8 cellular contexts compared by ENCODE assay signal in the genomic region with DNA sequence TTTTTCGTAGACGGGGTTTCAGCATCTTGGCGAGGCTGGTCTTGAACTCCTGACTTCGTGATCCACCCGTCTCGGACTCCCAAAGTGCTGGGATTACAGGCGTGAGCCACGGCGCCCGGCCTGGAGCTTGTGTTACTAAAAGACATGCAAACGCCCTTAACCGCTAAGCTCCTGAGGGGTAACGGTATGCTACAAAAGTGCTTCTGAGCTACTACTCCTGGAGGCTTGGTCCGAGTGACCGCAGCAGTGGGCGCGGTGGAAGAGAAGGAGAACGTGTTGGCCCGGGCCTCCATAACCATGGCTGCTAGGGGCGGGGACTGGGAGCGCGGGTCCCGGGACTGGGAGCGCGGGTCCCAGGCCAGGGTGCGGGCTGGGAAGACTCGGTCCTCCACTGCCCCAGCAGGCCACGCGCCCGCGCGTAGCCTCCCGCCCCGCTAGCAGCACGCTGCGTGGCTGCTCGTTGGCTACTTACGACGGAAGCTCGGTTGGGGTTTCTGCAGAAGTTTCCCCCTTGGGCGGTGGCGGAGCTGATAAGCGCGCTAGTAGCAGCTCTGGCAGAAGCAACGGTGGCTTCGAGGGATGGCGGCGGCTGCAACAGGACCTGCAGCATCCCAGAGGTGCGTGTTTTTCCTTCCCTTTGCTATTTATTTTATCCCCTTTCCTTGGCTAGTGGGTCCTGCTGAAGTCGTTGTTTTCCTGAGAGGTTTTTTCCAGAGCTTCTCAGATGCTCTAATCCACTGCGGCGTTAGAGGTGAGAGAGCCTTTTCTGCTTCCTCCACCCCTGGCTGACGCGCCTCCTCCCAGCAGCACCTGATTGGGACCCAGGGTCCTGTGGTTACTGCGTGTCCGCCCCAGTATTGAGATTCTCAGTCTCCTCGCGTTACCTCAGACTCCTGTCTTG.
DNase-seq lines count a peak whose midpoint lies in the region; ATAC-seq lines count a peak whose summit lies in the region.

No MANE protein-coding gene starts in this region.

- intact Hi-C loops in left colon (cut with DNase I, micrococcal nuclease), result no loop called here

- ATAC-seq in HG02642 (IDR thresholded peaks at IDR 0.05; ENCODE audit: poor library complexity, unreplicated experiment) (peak; percentile 93), left colon (peak; percentile 97)

- peak; percentile 68 for DNase-seq in CD1c-positive myeloid dendritic cell (ENCODE audit: extremely low spot score)
- peak; percentile 84 to 94 for DNase-seq in NCI-H524 (lab: John Stamatoyannopoulos, UW)
- peak; percentile 59 to 62 for DNase-seq in activated CD4-positive, alpha-beta T cell treated with anti-CD3 and anti-CD28 coated beads, Interleukin-2, amount 50 U/mL, for 4 hours
- DNase-seq in dedifferentiated amniotic fluid mesenchymal stem cell (ENCODE audit: extremely low spot score), result peak; percentile 67
- DNase-seq in left colon, result peak; percentile 74 to 83
- peak; percentile 35 to 41 for DNase-seq in stimulated activated CD4-positive, alpha-beta T cell treated with anti-CD3 and anti-CD28 coated beads, Interleukin-1b, Interleukin-23, amount 100 ng/mL, for 1 hour (ENCODE audit: low read depth in 2 of 2)
- no peak for DNase-seq in NAMALWA (ENCODE audit: low spot score)
